ENCODE assay signal across 27 cellular contexts in the genomic region with DNA sequence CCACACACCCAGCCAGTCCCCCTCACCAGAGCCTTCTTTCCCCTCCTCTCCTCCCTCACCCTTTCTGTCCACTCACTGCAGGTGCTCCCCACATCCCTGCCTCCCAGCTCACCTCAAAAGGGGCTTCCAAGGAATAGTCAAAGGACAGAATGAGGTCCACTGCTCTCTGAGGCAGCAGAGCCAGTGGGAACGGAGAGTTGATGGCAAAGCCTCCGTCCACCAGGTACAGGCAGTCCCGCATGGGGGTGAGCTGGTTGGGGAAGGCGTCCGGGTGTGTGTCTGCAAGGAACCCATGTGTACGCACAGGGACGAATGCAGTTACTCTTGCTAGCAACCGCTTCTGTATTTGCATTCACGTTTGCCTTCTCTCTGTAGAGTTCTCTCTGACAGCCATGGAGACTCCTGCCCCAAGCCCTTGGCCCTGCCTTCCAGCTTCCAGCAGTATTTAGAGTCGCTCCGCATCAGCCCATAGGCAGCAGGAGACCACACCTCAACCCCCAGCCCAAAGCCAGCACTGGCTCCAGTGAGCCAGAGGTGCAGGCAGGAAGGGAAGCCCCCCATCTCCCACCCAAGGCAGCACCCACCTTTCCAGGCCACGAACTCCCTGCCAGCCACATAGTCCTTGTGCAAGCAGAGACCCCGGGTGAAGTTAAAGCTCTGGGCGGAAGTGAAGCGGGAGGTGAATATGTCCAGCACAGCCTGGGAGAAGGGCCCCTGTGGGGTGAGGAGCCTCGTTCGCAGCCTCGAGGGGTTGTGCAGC. TPM values are rescaled to one million over a fixed set of nuclear protein-coding genes. Genes with fewer than 3 reads are reported as not detected.
DNase-seq lines count a peak whose midpoint lies in the region; ATAC-seq and FAIRE-seq lines count a peak whose summit lies in the region.
"Had no signal": no experiment of that assay in that cellular context is flagged by ENCODE, and none has a peak within 500 bp of the region (broad histone marks: within the 10 kb centered on the region; RNA-seq: fewer than 3 reads in every experiment).

No MANE protein-coding gene starts in this region.

- POLR2A ChIA-PET in activated naive CD8-positive, alpha-beta T cell treated with anti-CD3 and anti-CD28 coated beads, Interleukin-2, amount 10 ng/mL, durations not matched to agents 7 days and 5 days (lab: Charles Lee): no interaction called here

- ATAC-seq in activated naive CD8-positive, alpha-beta T cell treated with anti-CD3 and anti-CD28 coated beads, Interleukin-2, amount 10 ng/mL, durations not matched to agents 7 days and 5 days (ENCODE audit: low read depth): no peak
- ATAC-seq in activated naive CD8-positive, alpha-beta T cell treated with anti-CD3 and anti-CD28 coated beads, Interleukin-2, amount 50 U/mL, for 24 hours: peak; percentile 17
- no peak for ATAC-seq in GM19397 (IDR thresholded peaks at IDR 0.05; ENCODE audit: unreplicated experiment)
- ATAC-seq: Right ventricle myocardium inferior had no signal

- peaks cover 3% of the 10 kb centered on the region for H3K4me1 Mint-ChIP-seq in activated naive CD8-positive, alpha-beta T cell treated with anti-CD3 and anti-CD28 coated beads, Interleukin-2, amount 10 ng/mL, durations not matched to agents 7 days and 5 days
- H3K4me1 Mint-ChIP-seq in activated naive CD8-positive, alpha-beta T cell treated with anti-CD3 and anti-CD28 coated beads for 36 hours: no peaks in the 10 kb centered on the region
- H3K4me1 Mint-ChIP-seq in activated naive CD8-positive, alpha-beta T cell treated with anti-CD3 and anti-CD28 coated beads, Interleukin-2, amount 50 U/mL, for 24 hours: no peaks in the 10 kb centered on the region
- H3K4me1 Mint-ChIP-seq: CD8-positive, alpha-beta memory T cell had no signal

- H3K4me2 ChIP-seq in neuronal stem cell (ENCODE audit: insufficient read depth, low read length, poor library complexity, severe bottlenecking): no peak overlapping the region
- H3K4me2 ChIP-seq: KMS-11 had no signal

- H3K27me3 Mint-ChIP-seq in activated naive CD8-positive, alpha-beta T cell treated with anti-CD3 and anti-CD28 coated beads, Interleukin-2, amount 10 ng/mL, durations not matched to agents 7 days and 5 days: peaks cover 9% of the 10 kb centered on the region
- H3K27me3 Mint-ChIP-seq in activated naive CD8-positive, alpha-beta T cell treated with anti-CD3 and anti-CD28 coated beads for 36 hours: no peaks in the 10 kb centered on the region
- no peaks in the 10 kb centered on the region for H3K27me3 Mint-ChIP-seq in activated naive CD8-positive, alpha-beta T cell treated with anti-CD3 and anti-CD28 coated beads, Interleukin-2, amount 50 U/mL, for 24 hours

- H3K4me1 ChIP-seq in neuronal stem cell (ENCODE audit: control insufficient read depth in 2 of 2, insufficient read depth in 1 of 2, low read depth in 1 of 2, low read length in 2 of 2): no peaks in the 10 kb centered on the region
- H3K4me1 ChIP-seq: SJSA1 had no signal

- H3K18ac ChIP-seq in neuronal stem cell (ENCODE audit: low read length): peak overlapping the region; percentile 29

- peaks cover 0 to 10% (median 0%) of the 10 kb centered on the region in 3 experiments for H3K27me3 ChIP-seq in neuronal stem cell (ENCODE audit: control insufficient read depth in 3 of 3, insufficient read depth in 3 of 3, low read depth in 1 of 3, low read length in 3 of 3)

- H3K4me3 ChIP-seq in neuronal stem cell (ENCODE audit: low read length in 2 of 2): peak overlapping the region in 1 of 2 donors; percentile 10
- H3K4me3 ChIP-seq: GM23248, SJSA1 had no signal

- no peak overlapping the region for H2AFZ ChIP-seq in neuronal stem cell (ENCODE audit: low read length)
- H2AFZ ChIP-seq: GM23248 had no signal

- peak; percentile 19 for DNase-seq in activated naive CD8-positive, alpha-beta T cell treated with anti-CD3 and anti-CD28 coated beads, Interleukin-2, amount 10 ng/mL, durations not matched to agents 7 days and 5 days
- no peak for DNase-seq in activated naive CD8-positive, alpha-beta T cell treated with anti-CD3 and anti-CD28 coated beads for 36 hours
- DNase-seq in activated naive CD8-positive, alpha-beta T cell treated with anti-CD3 and anti-CD28 coated beads, Interleukin-2, amount 50 U/mL, for 24 hours: no peak
- no peak for DNase-seq in neuronal stem cell (ENCODE audit: low spot score)
- DNase-seq in urothelium cell line (ENCODE audit: low spot score): no peak
- no peak for DNase-seq in middle frontal gyrus (ENCODE audit: extremely low spot score, low spot score)
- DNase-seq: Calu3; CD8-positive, alpha-beta memory T cell; DMS153; GM23248; IMR-90; NCI-H1105; NCI-H146; NCI-H2029; NCI-H226; NCI-H510A treated with DMSO at 0.1 percent for 48 hours; NCI-H774 had no signal

- H3K9me3 ChIP-seq in neuronal stem cell (replicated peaks in 1 of 2; ENCODE audit: control insufficient read depth in 2 of 2, insufficient read depth in 1 of 2, low read depth in 1 of 2, low read length in 2 of 2): peaks cover 0 to 4% of the 10 kb centered on the region in 2 donors
- H3K9me3 ChIP-seq: SJSA1 had no signal

- H3K14ac ChIP-seq in neuronal stem cell (ENCODE audit: low read length): no peak overlapping the region

- H4K91ac ChIP-seq in neuronal stem cell (ENCODE audit: low read depth, low read length, poor library complexity): no peak overlapping the region

- no peak overlapping the region for H2AK5ac ChIP-seq in neuronal stem cell (ENCODE audit: low read depth, low read length)

- no peak overlapping the region for H3K27ac ChIP-seq in neuronal stem cell (replicated peaks; ENCODE audit: low read length)
- H3K27ac ChIP-seq: C4-2B, GM23248, KMS-11, SJSA1 had no signal

- H3K9me3 Mint-ChIP-seq in activated naive CD8-positive, alpha-beta T cell treated with anti-CD3 and anti-CD28 coated beads, Interleukin-2, amount 10 ng/mL, durations not matched to agents 7 days and 5 days: no peaks in the 10 kb centered on the region
- no peaks in the 10 kb centered on the region for H3K9me3 Mint-ChIP-seq in activated naive CD8-positive, alpha-beta T cell treated with anti-CD3 and anti-CD28 coated beads for 36 hours
- H3K9me3 Mint-ChIP-seq in activated naive CD8-positive, alpha-beta T cell treated with anti-CD3 and anti-CD28 coated beads, Interleukin-2, amount 50 U/mL, for 24 hours: no peaks in the 10 kb centered on the region
- H3K9me3 Mint-ChIP-seq: CD8-positive, alpha-beta memory T cell had no signal

- H3K79me1 ChIP-seq in neuronal stem cell (ENCODE audit: low read depth, low read length): no peaks in the 10 kb centered on the region

- no CpG with 5 or more reads among the region's 18 CpGs for WGBS in neuronal stem cell (ENCODE audit: extremely low coverage in 2 of 2, insufficient read length in 2 of 2, insufficient replicate concordance in 1 of 2), 2 donors

- no peak overlapping the region for H4K8ac ChIP-seq in neuronal stem cell (ENCODE audit: low read depth, low read length)

- H3K36me3 Mint-ChIP-seq in activated naive CD8-positive, alpha-beta T cell treated with anti-CD3 and anti-CD28 coated beads, Interleukin-2, amount 10 ng/mL, durations not matched to agents 7 days and 5 days: no peaks in the 10 kb centered on the region
- H3K36me3 Mint-ChIP-seq in activated naive CD8-positive, alpha-beta T cell treated with anti-CD3 and anti-CD28 coated beads for 36 hours: no peaks in the 10 kb centered on the region
- no peaks in the 10 kb centered on the region for H3K36me3 Mint-ChIP-seq in activated naive CD8-positive, alpha-beta T cell treated with anti-CD3 and anti-CD28 coated beads, Interleukin-2, amount 50 U/mL, for 24 hours (ENCODE audit: low read depth)
- H3K36me3 Mint-ChIP-seq: CD8-positive, alpha-beta memory T cell had no signal

- FAIRE-seq in urothelium cell line (lab: Jason Lieb, UNC): peak; percentile 53
- FAIRE-seq: A204.1, G401.6, GM18507, RCC 7860 had no signal

- peak overlapping the region; percentile 40 for H3K23ac ChIP-seq in neuronal stem cell (ENCODE audit: low read depth, low read length, poor library complexity)

- no peak overlapping the region for H3K4me3 Mint-ChIP-seq in activated naive CD8-positive, alpha-beta T cell treated with anti-CD3 and anti-CD28 coated beads, Interleukin-2, amount 10 ng/mL, durations not matched to agents 7 days and 5 days
- H3K4me3 Mint-ChIP-seq in activated naive CD8-positive, alpha-beta T cell treated with anti-CD3 and anti-CD28 coated beads for 36 hours: no peak overlapping the region
- H3K4me3 Mint-ChIP-seq in activated naive CD8-positive, alpha-beta T cell treated with anti-CD3 and anti-CD28 coated beads, Interleukin-2, amount 50 U/mL, for 24 hours: no peak overlapping the region
- H3K4me3 Mint-ChIP-seq: CD8-positive, alpha-beta memory T cell had no signal

- H3K36me3 ChIP-seq in neuronal stem cell (replicated peaks in 1 of 2; ENCODE audit: control insufficient read depth in 2 of 2, insufficient read depth in 2 of 2, low read length in 2 of 2): no peaks in the 10 kb centered on the region
- H3K36me3 ChIP-seq: SJSA1 had no signal

- H2BK120ac ChIP-seq in neuronal stem cell (ENCODE audit: low read depth, low read length): no peak overlapping the region

- no peak overlapping the region for H3K27ac Mint-ChIP-seq in activated naive CD8-positive, alpha-beta T cell treated with anti-CD3 and anti-CD28 coated beads, Interleukin-2, amount 10 ng/mL, durations not matched to agents 7 days and 5 days
- H3K27ac Mint-ChIP-seq in activated naive CD8-positive, alpha-beta T cell treated with anti-CD3 and anti-CD28 coated beads for 36 hours: no peak overlapping the region
- no peak overlapping the region for H3K27ac Mint-ChIP-seq in activated naive CD8-positive, alpha-beta T cell treated with anti-CD3 and anti-CD28 coated beads, Interleukin-2, amount 50 U/mL, for 24 hours

- H3K9ac ChIP-seq in neuronal stem cell (ENCODE audit: low read depth, low read length, poor library complexity): no peak overlapping the region
- H3K9ac ChIP-seq: GM23248, KMS-11 had no signal

- no peak overlapping the region for H2BK12ac ChIP-seq in neuronal stem cell (ENCODE audit: low read length)

- H2BK5ac ChIP-seq in neuronal stem cell (ENCODE audit: low read length): no peak overlapping the region

- no peak overlapping the region for H2BK15ac ChIP-seq in neuronal stem cell (ENCODE audit: low read length)

- H3K4ac ChIP-seq in neuronal stem cell (ENCODE audit: low read length): no peak overlapping the region

RNA-seq across cellular contexts. Expression of gene PLA2G4F, which starts 12.4 kb away (rescaled TPM):
- total RNA-seq in activated naive CD8-positive, alpha-beta T cell treated with anti-CD3 and anti-CD28 coated beads, Interleukin-2, amount 10 ng/mL, durations not matched to agents 7 days and 5 days: not detected
- total RNA-seq in activated naive CD8-positive, alpha-beta T cell treated with anti-CD3 and anti-CD28 coated beads for 36 hours: not detected
- polyA plus RNA-seq in neuronal stem cell (2013, experiment 1 of 2): not detected
- not detected for polyA plus RNA-seq in neuronal stem cell (2013, experiment 2 of 2)
- total RNA-seq: CD8-positive, alpha-beta memory T cell; GM23248; IMR-90; OCI-LY7; SJSA1 had no signal
- polyA plus RNA-seq: CD8-positive, alpha-beta memory T cell; GM23248; IMR-90 had no signal

RNA-seq across cellular contexts. Expression of gene PLA2G4D, which starts 49.7 kb away (rescaled TPM):
- total RNA-seq in activated naive CD8-positive, alpha-beta T cell treated with anti-CD3 and anti-CD28 coated beads, Interleukin-2, amount 10 ng/mL, durations not matched to agents 7 days and 5 days: not detected
- total RNA-seq in activated naive CD8-positive, alpha-beta T cell treated with anti-CD3 and anti-CD28 coated beads for 36 hours: not detected
- 0.03 TPM for polyA plus RNA-seq in neuronal stem cell (2013, experiment 1 of 2)
- 0.07 TPM for polyA plus RNA-seq in neuronal stem cell (2013, experiment 2 of 2)
- total RNA-seq: Calu3; CD8-positive, alpha-beta memory T cell; GM23248; IMR-90; OCI-LY7; Right ventricle myocardium inferior; SJSA1 had no signal
- polyA plus RNA-seq: CD8-positive, alpha-beta memory T cell; GM23248; IMR-90 had no signal
